25 cellular contexts compared by ENCODE assay signal in genomic region chr13:18998389-18998788, GRCh38.
DNase-seq lines count a peak whose midpoint lies in the region; ATAC-seq and TF ChIP-seq lines count a peak whose summit lies in the region.
"Had no signal": no experiment of that assay in that cellular context is flagged by ENCODE, and none has a peak within 500 bp of the region (broad histone marks: within the 10 kb centered on the region; RNA-seq: fewer than 3 reads in every experiment).

No MANE protein-coding gene starts in this region.

- CTCF ChIA-PET in activated naive CD4-positive, alpha-beta T cell treated with anti-CD3 and anti-CD28 coated beads for 36 hours (lab: Charles Lee) = no interaction called here
- CTCF ChIA-PET in CD4-positive, alpha-beta T cell (lab: Charles Lee) = no interaction called here
- CTCF ChIA-PET in CD8-positive, alpha-beta memory T cell (lab: Charles Lee) = interaction anchor here (1.1 kb wide), 1 partner anchor 16 kb away, joined by 3 read pairs; no protein-coding TSS in a partner anchor
- CTCF ChIA-PET in OCI-LY7 (lab: Charles Lee; ENCODE audit: unreplicated experiment) = no interaction called here

- H3K4me1 Mint-ChIP-seq in activated naive CD4-positive, alpha-beta T cell treated with anti-CD3 and anti-CD28 coated beads for 36 hours (ENCODE audit: low read depth) = peaks cover 8% of the 10 kb centered on the region
- H3K4me1 Mint-ChIP-seq in CD4-positive, alpha-beta T cell (ENCODE audit: low read depth) = peaks cover 21% of the 10 kb centered on the region
- no peaks in the 10 kb centered on the region for H3K4me1 Mint-ChIP-seq in CD8-positive, alpha-beta memory T cell

- peak overlapping the region; percentile 22 for H3K4me3 ChIP-seq in CD8-positive, alpha-beta memory T cell (ENCODE audit: low read length)
- H3K4me3 ChIP-seq in esophagus muscularis mucosa (no peak overlapping the region), OCI-LY7 (ENCODE audit: low read depth, low read length, poor library complexity, severe bottlenecking) (no peak overlapping the region)
- H3K4me3 ChIP-seq: A549; BLaER1 treated with 17β-estradiol and CSF1 and Interleukin-3, amounts not matched to agents 10 nM and 100 nM; GM23248; Peyer's patch had no signal

- H3K79me2 ChIP-seq in OCI-LY7 (ENCODE audit: insufficient read depth, low read depth, low read length) = no peaks in the 10 kb centered on the region

- no peak for TF ChIP-seq POLR2A in esophagus muscularis mucosa (IDR thresholded peaks at IDR 0.05; ENCODE audit: low read depth)

- H3K4me2 ChIP-seq in OCI-LY7 (ENCODE audit: low read length) = no peak overlapping the region
- H3K4me2 ChIP-seq: A549; BLaER1 treated with 17β-estradiol and CSF1 and Interleukin-3, amounts not matched to agents 10 nM and 100 nM had no signal

- no peaks in the 10 kb centered on the region for H3K9me2 ChIP-seq in OCI-LY7 (ENCODE audit: insufficient read depth, low read length)

- no peak for TF ChIP-seq EP300 in esophagus muscularis mucosa (IDR thresholded peaks at IDR 0.05)

- WGBS in esophagus muscularis mucosa = 75% methylated on average over 5 of the region's 6 CpGs

- H3K4me3 Mint-ChIP-seq in activated naive CD4-positive, alpha-beta T cell treated with anti-CD3 and anti-CD28 coated beads for 36 hours = no peak overlapping the region
- peak overlapping the region; percentile 32 for H3K4me3 Mint-ChIP-seq in CD4-positive, alpha-beta T cell
- no peak overlapping the region for H3K4me3 Mint-ChIP-seq in CD8-positive, alpha-beta memory T cell

- H3K36me3 ChIP-seq in CD8-positive, alpha-beta memory T cell (ENCODE audit: insufficient read depth, low read length) = no peaks in the 10 kb centered on the region
- H3K36me3 ChIP-seq in esophagus muscularis mucosa = no peaks in the 10 kb centered on the region
- no peaks in the 10 kb centered on the region for H3K36me3 ChIP-seq in OCI-LY7 (ENCODE audit: insufficient read depth, low read length)
- H3K36me3 ChIP-seq: BLaER1 treated with 17β-estradiol and CSF1 and Interleukin-3, amounts not matched to agents 10 nM and 100 nM; Peyer's patch had no signal

- H3K9me3 Mint-ChIP-seq in activated naive CD4-positive, alpha-beta T cell treated with anti-CD3 and anti-CD28 coated beads for 36 hours = peaks cover 4% of the 10 kb centered on the region
- H3K9me3 Mint-ChIP-seq in CD4-positive, alpha-beta T cell = no peaks in the 10 kb centered on the region
- peaks cover 0 to 4% (median 0%) of the 10 kb centered on the region in 5 donors for H3K9me3 Mint-ChIP-seq in CD8-positive, alpha-beta memory T cell

- no peaks in the 10 kb centered on the region for H3K27me3 Mint-ChIP-seq in activated naive CD4-positive, alpha-beta T cell treated with anti-CD3 and anti-CD28 coated beads for 36 hours (ENCODE audit: low read depth)
- H3K27me3 Mint-ChIP-seq in CD4-positive, alpha-beta T cell = no peaks in the 10 kb centered on the region
- peaks cover 0 to 2% of the 10 kb centered on the region in 2 donors for H3K27me3 Mint-ChIP-seq in CD8-positive, alpha-beta memory T cell

- peak; percentile 26 for DNase-seq in activated naive CD4-positive, alpha-beta T cell treated with anti-CD3 and anti-CD28 coated beads for 36 hours
- no peak for DNase-seq in activated naive CD4-positive, alpha-beta T cell treated with anti-CD3 and anti-CD28 coated beads, Interleukin-2, amount 50 U/mL, for 16 hours
- DNase-seq in CD4-positive, alpha-beta T cell = peak in 2 of 10 experiments; percentile 6 to 37
- no peak for DNase-seq in CD8-positive, alpha-beta memory T cell
- DNase-seq in esophagus muscularis mucosa (ENCODE audit: extremely low spot score) (peak; percentile 82), globus pallidus (ENCODE audit: low spot score) (no peak), OCI-LY7 (ENCODE audit: low spot score) (no peak)
- DNase-seq in activated CD8-positive, alpha-beta memory T cell treated with anti-CD3 and anti-CD28 coated beads, Interleukin-2, amount 50 U/mL, for 4 hours = no peak
- DNase-seq: AML-193, DMS153, DND-41, GM23248, H7, NCI-H1048, NCI-H1417 treated with DMSO at 0.1 percent for 48 hours, NCI-H1694 treated with DMSO at 0.1 percent for 48 hours, NCI-H2081 treated with DMSO at 0.1 percent for 48 hours, NCI-H2171, NCI-H226, NCI-H510A, NCI-H69, Peyer's patch, SHP77 treated with DMSO at 0.1 percent for 48 hours had no signal

- POLR2A ChIA-PET in CD4-positive, alpha-beta T cell (lab: Charles Lee) = no interaction called here
- POLR2A ChIA-PET in CD8-positive, alpha-beta memory T cell (lab: Charles Lee) = no interaction called here
- POLR2A ChIA-PET in OCI-LY7 (lab: Charles Lee) = no interaction called here

- no peaks in the 10 kb centered on the region for H3K9me3 ChIP-seq in CD4-positive, alpha-beta T cell (ENCODE audit: control insufficient read depth, low read length)
- H3K9me3 ChIP-seq in CD8-positive, alpha-beta memory T cell (ENCODE audit: low read length) = no peaks in the 10 kb centered on the region
- peaks cover 0 to 35% (median 13%) of the 10 kb centered on the region in 4 donors for H3K9me3 ChIP-seq in esophagus muscularis mucosa
- H3K9me3 ChIP-seq in OCI-LY7 (ENCODE audit: low read length) = no peaks in the 10 kb centered on the region
- H3K9me3 ChIP-seq: A549 had no signal

- H2AFZ ChIP-seq in OCI-LY7 (ENCODE audit: low read length) = no peak overlapping the region
- H2AFZ ChIP-seq: GM23248 had no signal

- no peaks in the 10 kb centered on the region for H4K20me1 ChIP-seq in OCI-LY7 (ENCODE audit: insufficient read depth, low read length)
- H4K20me1 ChIP-seq: BLaER1 treated with 17β-estradiol and CSF1 and Interleukin-3, amounts not matched to agents 10 nM and 100 nM had no signal

- no peaks in the 10 kb centered on the region for H3K4me1 ChIP-seq in CD8-positive, alpha-beta memory T cell (ENCODE audit: insufficient read depth, low read length)
- H3K4me1 ChIP-seq in esophagus muscularis mucosa (peaks cover 13 to 27% (median 19%) of the 10 kb centered on the region in 4 donors), OCI-LY7 (ENCODE audit: insufficient read depth, low read length, poor library complexity, severe bottlenecking) (no peaks in the 10 kb centered on the region)
- H3K4me1 ChIP-seq: A549, Peyer's patch had no signal

- H3K27me3 ChIP-seq in CD4-positive, alpha-beta T cell (ENCODE audit: control insufficient read depth, insufficient read depth, low read length) = no peaks in the 10 kb centered on the region
- H3K27me3 ChIP-seq in CD8-positive, alpha-beta memory T cell (ENCODE audit: insufficient read depth, low read length, poor library complexity, severe bottlenecking) = no peaks in the 10 kb centered on the region
- no peaks in the 10 kb centered on the region for H3K27me3 ChIP-seq in esophagus muscularis mucosa
- H3K27me3 ChIP-seq: BLaER1 treated with 17β-estradiol and CSF1 and Interleukin-3, amounts not matched to agents 10 nM and 100 nM; Peyer's patch had no signal

- intact Hi-C loops in activated naive CD4-positive, alpha-beta T cell treated with anti-CD3 and anti-CD28 coated beads for 36 hours (cut with micrococcal nuclease) = no loop called here
- intact Hi-C loops in CD4-positive, alpha-beta T cell (cut with DNase I, micrococcal nuclease) = no loop called here
- intact Hi-C loops in esophagus muscularis mucosa (cut with DNase I) = no loop called here
- intact Hi-C loops in OCI-LY7 (cut with micrococcal nuclease; ENCODE audit: unreplicated experiment) = no loop called here

- no TSS peak for BruUV-seq in OCI-LY7 (replicated peaks; lab: Mats Ljungman, UMichigan)

- H3K27ac Mint-ChIP-seq in activated naive CD4-positive, alpha-beta T cell treated with anti-CD3 and anti-CD28 coated beads for 36 hours = peak overlapping the region; percentile 73
- H3K27ac Mint-ChIP-seq in CD4-positive, alpha-beta T cell = peak overlapping the region; percentile 57
- no peak overlapping the region for H3K27ac Mint-ChIP-seq in CD8-positive, alpha-beta memory T cell

- peak; percentile 52 for ATAC-seq in CD4-positive, alpha-beta T cell (ENCODE audit: poor library complexity)
- ATAC-seq: A549 had no signal

- H3K36me3 Mint-ChIP-seq in activated naive CD4-positive, alpha-beta T cell treated with anti-CD3 and anti-CD28 coated beads for 36 hours (ENCODE audit: low read depth) = no peaks in the 10 kb centered on the region
- H3K36me3 Mint-ChIP-seq in CD4-positive, alpha-beta T cell (ENCODE audit: low read depth) = no peaks in the 10 kb centered on the region
- H3K36me3 Mint-ChIP-seq in CD8-positive, alpha-beta memory T cell = no peaks in the 10 kb centered on the region

- TF ChIP-seq CTCF in CD4-positive, alpha-beta T cell (IDR thresholded peaks at IDR 0.05) = no peak
- TF ChIP-seq CTCF in esophagus muscularis mucosa (IDR thresholded peaks at IDR 0.05) (no peak), OCI-LY7 (conservative IDR thresholded peaks at IDR 0.05; ENCODE audit: low read length) (no peak)

- no peak overlapping the region for H3K27ac ChIP-seq in CD4-positive, alpha-beta T cell (ENCODE audit: low read depth, low read length)
- H3K27ac ChIP-seq in CD8-positive, alpha-beta memory T cell (ENCODE audit: low read depth, low read length) = no peak overlapping the region
- H3K27ac ChIP-seq in esophagus muscularis mucosa (replicated peaks in 1 of 4) (no peak overlapping the region), OCI-LY7 (ENCODE audit: low read depth, low read length, poor library complexity, severe bottlenecking) (no peak overlapping the region)
- H3K27ac ChIP-seq: A549; BLaER1 treated with 17β-estradiol and CSF1 and Interleukin-3, amounts not matched to agents 10 nM and 100 nM; GM23248; Peyer's patch had no signal

Comparison
In these comparisons a context has a peak if more than half of its experiments do, and no peak if none do; other contexts are left out.
1. DNase-seq: peak in activated naive CD4-positive, alpha-beta T cell treated with anti-CD3 and anti-CD28 coated beads for 36 hours (single experiment) and esophagus muscularis mucosa (single experiment); none in activated naive CD4-positive, alpha-beta T cell treated with anti-CD3 and anti-CD28 coated beads, Interleukin-2, amount 50 U/mL, for 16 hours (single experiment), CD8-positive, alpha-beta memory T cell (0 of 5), globus pallidus (single experiment), activated CD8-positive, alpha-beta memory T cell treated with anti-CD3 and anti-CD28 coated beads, Interleukin-2, amount 50 U/mL, for 4 hours (single experiment) and OCI-LY7 (single experiment).
2. H3K27ac Mint-ChIP-seq: peak in activated naive CD4-positive, alpha-beta T cell treated with anti-CD3 and anti-CD28 coated beads for 36 hours (single experiment) and CD4-positive, alpha-beta T cell (single experiment); none in CD8-positive, alpha-beta memory T cell (0 of 8).